In the genomic region with DNA sequence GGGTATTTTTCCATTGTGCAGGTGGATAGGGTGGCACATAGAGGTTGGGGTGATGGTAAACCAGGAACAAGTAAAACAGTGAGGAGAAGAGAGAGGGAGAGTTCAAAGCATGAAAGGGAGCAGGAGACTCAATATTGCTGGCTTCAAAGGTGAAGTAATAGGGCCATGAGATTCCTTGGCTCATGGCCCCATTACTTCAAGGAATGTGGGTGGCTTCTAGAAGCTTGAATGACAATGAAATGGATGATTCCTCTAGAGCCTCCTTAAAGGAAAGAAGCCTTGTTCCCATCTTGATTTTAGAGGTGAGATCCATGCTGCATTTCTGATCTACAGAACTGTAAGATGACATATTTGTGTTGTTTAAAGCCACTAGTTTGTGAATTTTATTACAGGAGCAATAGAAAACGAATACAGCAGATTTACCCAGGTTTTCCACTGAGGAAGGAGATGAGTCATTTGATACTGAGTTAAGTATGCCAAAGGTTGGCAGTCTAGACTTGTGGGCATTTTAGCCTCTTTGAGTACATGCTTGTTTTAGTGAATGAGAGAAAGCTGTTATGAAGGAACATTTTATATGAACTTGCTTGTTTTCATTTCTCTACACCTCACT, we compare ENCODE assay signal across 17 cellular contexts.
DNase-seq lines count a peak whose midpoint lies in the region; ATAC-seq and TF ChIP-seq lines count a peak whose summit lies in the region.
"Had no signal": no experiment of that assay in that cellular context is flagged by ENCODE, and none has a peak within 500 bp of the region (broad histone marks: within the 10 kb centered on the region; RNA-seq: fewer than 3 reads in every experiment).

No MANE protein-coding gene starts in this region.

- CTCF ChIA-PET in PC-9 (lab: Charles Lee), result no interaction called here

- WGBS in gastroesophageal sphincter (ENCODE audit: low coverage in 1 of 2), 2 donors, result 17 to 73% methylated on average over 1 of the region's 1 CpG

- H2AFZ ChIP-seq in PC-9, result no peak overlapping the region

- intact Hi-C loops in PC-9 (cut with micrococcal nuclease; ENCODE audit: unreplicated experiment), result no loop called here

- H3K27me3 ChIP-seq in PC-9 (ENCODE audit: insufficient read depth, low read depth), result no peaks in the 10 kb centered on the region
- no peaks in the 10 kb centered on the region for H3K27me3 ChIP-seq in gastroesophageal sphincter

- H3K4me2 ChIP-seq in PC-9, result peak overlapping the region; percentile 6

- H3K4me3 ChIP-seq in PC-9, result no peak overlapping the region
- H3K4me3 ChIP-seq in epithelial cell of esophagus (ENCODE audit: low read length), result no peak overlapping the region
- no peak overlapping the region for H3K4me3 ChIP-seq in gastroesophageal sphincter
- H3K4me3 ChIP-seq: skin epidermis had no signal

- no peak for TF ChIP-seq CTCF in PC-9 (conservative IDR thresholded peaks at IDR 0.05)
- TF ChIP-seq CTCF in epithelial cell of esophagus (IDR thresholded peaks at IDR 0.05; ENCODE audit: insufficient read depth, low read depth, low read length, missing control alignments), result no peak
- TF ChIP-seq CTCF in gastroesophageal sphincter (IDR thresholded peaks at IDR 0.05), result no peak

- TF ChIP-seq POLR2A in gastroesophageal sphincter (IDR thresholded peaks at IDR 0.05), result no peak

- H3F3A ChIP-seq in PC-9 (ENCODE audit: insufficient read depth, low read depth), result no peaks in the 10 kb centered on the region

- TF ChIP-seq EP300 in gastroesophageal sphincter (IDR thresholded peaks at IDR 0.05), result no peak

- H3K9me3 ChIP-seq in PC-9 (ENCODE audit: insufficient read depth, low read depth) (no peaks in the 10 kb centered on the region), gastroesophageal sphincter (no peaks in the 10 kb centered on the region)

- peak; percentile 33 for DNase-seq in H4 (ENCODE audit: low spot score)
- DNase-seq in PC-9, result no peak
- peak; percentile 66 for DNase-seq in epithelial cell of esophagus (ENCODE audit: low read depth)
- peak; percentile 19 for DNase-seq in non-pigmented ciliary epithelial cell (ENCODE audit: low read depth)
- DNase-seq in activated effector memory CD4-positive, alpha-beta T cell treated with Interleukin-2 at 50 U/mL for 16 hours, result no peak
- DNase-seq: activated CD4-positive, alpha-beta T cell treated with anti-CD3 and anti-CD28 coated beads for 4 hours; activated T-cell treated with anti-CD3 and anti-CD28 coated beads, Interleukin-2, amount 50 U/mL, for 1 hour; amniotic stem cell; CD4-positive, alpha-beta T cell; effector memory CD8-positive, alpha-beta T cell; head of caudate nucleus; NCI-H1092 treated with DMSO at 0.1 percent for 48 hours; OCI-M1 had no signal

- H3K79me2 ChIP-seq in PC-9 (ENCODE audit: low read depth), result no peaks in the 10 kb centered on the region

- no peak for ATAC-seq in GM18868 (IDR thresholded peaks at IDR 0.05; ENCODE audit: unreplicated experiment)
- ATAC-seq in gastroesophageal sphincter, result no peak
- ATAC-seq in activated CD4-positive, CD25-positive, alpha-beta regulatory T cell treated with anti-CD3 and anti-CD28 coated beads, Interleukin-2, amount 50 U/mL, for 24 hours, result no peak
- ATAC-seq: effector memory CD8-positive, alpha-beta T cell had no signal

- H4K20me1 ChIP-seq in PC-9 (ENCODE audit: insufficient read depth), result no peaks in the 10 kb centered on the region

- POLR2A ChIA-PET in PC-9 (lab: Charles Lee; ENCODE audit: unreplicated experiment), result interaction anchor here (0.7 kb wide), 1 partner anchor 97 kb away, joined by 3 read pairs; no protein-coding TSS in a partner anchor

- H3K36me3 ChIP-seq in PC-9 (ENCODE audit: low read depth) (no peaks in the 10 kb centered on the region), gastroesophageal sphincter (no peaks in the 10 kb centered on the region)

- H3K27ac ChIP-seq in PC-9 (no peak overlapping the region), gastroesophageal sphincter (no peak overlapping the region)
- H3K27ac ChIP-seq: skin epidermis had no signal

- no peaks in the 10 kb centered on the region for H3K9me2 ChIP-seq in PC-9 (ENCODE audit: insufficient read depth)

- BruUV-seq in PC-9 (replicated peaks; lab: Mats Ljungman, UMichigan), result no TSS peak

- H3K4me1 ChIP-seq in PC-9 (replicated peaks; ENCODE audit: insufficient read depth) (peaks cover 13% of the 10 kb centered on the region), gastroesophageal sphincter (peaks cover 0 to 4% (median 0%) of the 10 kb centered on the region in 3 donors)

Comparison
In these comparisons a context has a peak if more than half of its experiments do, and no peak if none do; other contexts are left out.
1. DNase-seq: peak in H4 (single experiment), epithelial cell of esophagus (single experiment) and non-pigmented ciliary epithelial cell (single experiment); none in PC-9 (0 of 2) and activated effector memory CD4-positive, alpha-beta T cell treated with Interleukin-2 at 50 U/mL for 16 hours (single experiment).